Comparison of ENCODE assay signal across 12 cellular contexts in genomic region chr6:107656883-107657282, GRCh38.
DNase-seq lines count a peak whose midpoint lies in the region; ATAC-seq and TF ChIP-seq lines count a peak whose summit lies in the region.
"Had no signal": no experiment of that assay in that cellular context is flagged by ENCODE, and none has a peak within 500 bp of the region (broad histone marks: within the 10 kb centered on the region; RNA-seq: fewer than 3 reads in every experiment).

No MANE protein-coding gene starts in this region.

- DNase-seq in activated CD4-positive, alpha-beta memory T cell treated with anti-CD3 and anti-CD28 coated beads, Interleukin-2, amount 10 ng/mL, durations not matched to agents 7 days and 5 days, result no peak
- DNase-seq in activated CD4-positive, alpha-beta memory T cell treated with anti-CD3 and anti-CD28 coated beads for 36 hours, result no peak
- DNase-seq in T-cell (no peak), left ventricle myocardium inferior (peak; percentile 55), stomach (no peak), NCI-H510A treated with DMSO at 0.1 percent for 48 hours (lab: John Stamatoyannopoulos, UW) (no peak), KBM-7 (no peak), brain microvascular endothelial cell (no peak)
- DNase-seq: NCI-H1436, NCI-H526, nucleus accumbens had no signal

- H3K36me3 ChIP-seq in left ventricle myocardium inferior (no peaks in the 10 kb centered on the region), stomach (no peaks in the 10 kb centered on the region), brain microvascular endothelial cell (replicated peaks) (no peaks in the 10 kb centered on the region)

- CTCF ChIA-PET in activated CD4-positive, alpha-beta memory T cell treated with anti-CD3 and anti-CD28 coated beads, Interleukin-2, amount 10 ng/mL, durations not matched to agents 7 days and 5 days (lab: Charles Lee), result interaction anchor here (1.8 to 2.2 kb wide), 5 partner anchors 10 to 338 kb away, joined by 4 to 9 read pairs (median 7); partner anchors contain the start of gene PDSS2
- CTCF ChIA-PET in activated CD4-positive, alpha-beta memory T cell treated with anti-CD3 and anti-CD28 coated beads for 36 hours (lab: Charles Lee), result interaction anchor here (1.4 to 1.5 kb wide), 2 partner anchors 14 to 19 kb away, joined by 4 to 7 read pairs; no protein-coding TSS in a partner anchor
- CTCF ChIA-PET in T-cell (lab: Charles Lee), result no interaction called here

- H3K9me3 Mint-ChIP-seq in activated CD4-positive, alpha-beta memory T cell treated with anti-CD3 and anti-CD28 coated beads, Interleukin-2, amount 10 ng/mL, durations not matched to agents 7 days and 5 days, result no peaks in the 10 kb centered on the region
- H3K9me3 Mint-ChIP-seq in activated CD4-positive, alpha-beta memory T cell treated with anti-CD3 and anti-CD28 coated beads for 36 hours, result no peaks in the 10 kb centered on the region
- peaks cover 0 to 3% (median 0%) of the 10 kb centered on the region in 3 donors for H3K9me3 Mint-ChIP-seq in T-cell

- H3K4me3 ChIP-seq in left ventricle myocardium inferior (no peak overlapping the region), stomach (no peak overlapping the region), brain microvascular endothelial cell (ENCODE audit: low read depth, low read length) (no peak overlapping the region)
- H3K4me3 ChIP-seq: lung had no signal

- H3K4me1 Mint-ChIP-seq in activated CD4-positive, alpha-beta memory T cell treated with anti-CD3 and anti-CD28 coated beads, Interleukin-2, amount 10 ng/mL, durations not matched to agents 7 days and 5 days, result peaks cover 44% of the 10 kb centered on the region
- H3K4me1 Mint-ChIP-seq in activated CD4-positive, alpha-beta memory T cell treated with anti-CD3 and anti-CD28 coated beads for 36 hours (ENCODE audit: low read depth), result peaks cover 19% of the 10 kb centered on the region
- H3K4me1 Mint-ChIP-seq in T-cell, result peaks cover 29 to 37% (median 32%) of the 10 kb centered on the region in 3 donors

- TF ChIP-seq CTCF in left ventricle myocardium inferior (IDR thresholded peaks at IDR 0.05; ENCODE audit: borderline replicate concordance) (no peak), stomach (IDR thresholded peaks at IDR 0.05) (no peak), brain microvascular endothelial cell (IDR thresholded peaks at IDR 0.05; ENCODE audit: low read depth, low read length, missing control alignments) (no peak)

- H3K27ac ChIP-seq in left ventricle myocardium inferior (replicated peaks) (peak overlapping the region; percentile 66), stomach (peak overlapping the region in 3 of 5 donors; percentile 4 to 64 (median 60)), brain microvascular endothelial cell (no peak overlapping the region)

- no peak for TF ChIP-seq POLR2A in stomach (IDR thresholded peaks at IDR 0.05)

- H3K36me3 Mint-ChIP-seq in activated CD4-positive, alpha-beta memory T cell treated with anti-CD3 and anti-CD28 coated beads, Interleukin-2, amount 10 ng/mL, durations not matched to agents 7 days and 5 days (ENCODE audit: low read depth), result no peaks in the 10 kb centered on the region
- no peaks in the 10 kb centered on the region for H3K36me3 Mint-ChIP-seq in activated CD4-positive, alpha-beta memory T cell treated with anti-CD3 and anti-CD28 coated beads for 36 hours
- no peaks in the 10 kb centered on the region for H3K36me3 Mint-ChIP-seq in T-cell

- H3K9me3 ChIP-seq in left ventricle myocardium inferior (replicated peaks), result peaks cover 3% of the 10 kb centered on the region
- no peaks in the 10 kb centered on the region for H3K9me3 ChIP-seq in stomach

- H3K4me1 ChIP-seq in left ventricle myocardium inferior (peaks cover 62% of the 10 kb centered on the region), stomach (peaks cover 0 to 26% (median 5%) of the 10 kb centered on the region in 4 donors)

- in situ Hi-C loops in KBM-7 (cut with MboI; ENCODE audit: low pct_unique_long_range_greater_than_20kb, low sequenced_read_pairs) (loop anchor here (25.0 kb wide), 1 partner anchor 520 kb away; no protein-coding TSS in a partner anchor), brain microvascular endothelial cell (cut with HindIII; ENCODE audit: low pct_ligation_motif_present, low sequenced_read_pairs) (no loop called here)

- intact Hi-C loops in activated CD4-positive, alpha-beta memory T cell treated with anti-CD3 and anti-CD28 coated beads for 36 hours (cut with micrococcal nuclease), result loop anchor here (1.0 to 5.0 kb wide), 2 partner anchors 165 to 198 kb away; partner anchors contain the start of genes PDSS2 and SOBP
- intact Hi-C loops in left ventricle myocardium inferior (cut with micrococcal nuclease) (no loop called here), stomach (cut with DNase I; ENCODE audit: low total_unique reads) (no loop called here)

- H3K27me3 Mint-ChIP-seq in activated CD4-positive, alpha-beta memory T cell treated with anti-CD3 and anti-CD28 coated beads, Interleukin-2, amount 10 ng/mL, durations not matched to agents 7 days and 5 days, result peaks cover 17% of the 10 kb centered on the region
- peaks cover 1% of the 10 kb centered on the region for H3K27me3 Mint-ChIP-seq in activated CD4-positive, alpha-beta memory T cell treated with anti-CD3 and anti-CD28 coated beads for 36 hours
- H3K27me3 Mint-ChIP-seq in T-cell, result no peaks in the 10 kb centered on the region

- peak in 1 of 4 experiments; percentile 18 for ATAC-seq in T-cell (replicated peaks in 1 of 4)

- 70 to 81% (median 78%) methylated on average over 8 of the region's 8 CpGs for WGBS in stomach, 5 donors

- H3K27me3 ChIP-seq in left ventricle myocardium inferior (ENCODE audit: low read depth) (no peaks in the 10 kb centered on the region), stomach (no peaks in the 10 kb centered on the region), brain microvascular endothelial cell (replicated peaks) (no peaks in the 10 kb centered on the region)

- POLR2A ChIA-PET in activated CD4-positive, alpha-beta memory T cell treated with anti-CD3 and anti-CD28 coated beads, Interleukin-2, amount 10 ng/mL, durations not matched to agents 7 days and 5 days (lab: Charles Lee), result interaction anchor here (0.5 to 2.8 kb wide), 5 partner anchors 14 to 198 kb away, joined by 3 to 16 read pairs (median 7); partner anchors contain the start of gene PDSS2
- POLR2A ChIA-PET in activated CD4-positive, alpha-beta memory T cell treated with anti-CD3 and anti-CD28 coated beads for 36 hours (lab: Charles Lee), result interaction anchor here (0.8 kb wide), 1 partner anchor 198 kb away, joined by 4 read pairs; the partner anchor contains the start of gene PDSS2
- POLR2A ChIA-PET in T-cell (lab: Charles Lee), result no interaction called here

- H3K27ac Mint-ChIP-seq in activated CD4-positive, alpha-beta memory T cell treated with anti-CD3 and anti-CD28 coated beads, Interleukin-2, amount 10 ng/mL, durations not matched to agents 7 days and 5 days, result peak overlapping the region; percentile 92
- no peak overlapping the region for H3K27ac Mint-ChIP-seq in activated CD4-positive, alpha-beta memory T cell treated with anti-CD3 and anti-CD28 coated beads for 36 hours
- H3K27ac Mint-ChIP-seq in T-cell, result peak overlapping the region; percentile 53 to 84

- no peak for TF ChIP-seq EP300 in stomach (IDR thresholded peaks at IDR 0.05)

- no peak overlapping the region for H3K4me3 Mint-ChIP-seq in activated CD4-positive, alpha-beta memory T cell treated with anti-CD3 and anti-CD28 coated beads, Interleukin-2, amount 10 ng/mL, durations not matched to agents 7 days and 5 days
- no peak overlapping the region for H3K4me3 Mint-ChIP-seq in activated CD4-positive, alpha-beta memory T cell treated with anti-CD3 and anti-CD28 coated beads for 36 hours
- H3K4me3 Mint-ChIP-seq in T-cell, result peak overlapping the region in 1 of 3 donors; percentile 70

Comparison
In these comparisons a context has a peak if more than half of its experiments do, and no peak if none do; other contexts are left out.
1. CTCF ChIA-PET loops: an anchor here in activated CD4-positive, alpha-beta memory T cell treated with anti-CD3 and anti-CD28 coated beads, Interleukin-2, amount 10 ng/mL, durations not matched to agents 7 days and 5 days (1.8 to 2.2 kb wide) and activated CD4-positive, alpha-beta memory T cell treated with anti-CD3 and anti-CD28 coated beads for 36 hours (1.4 to 1.5 kb wide); none called in T-cell.
2. POLR2A ChIA-PET loops: an anchor here in activated CD4-positive, alpha-beta memory T cell treated with anti-CD3 and anti-CD28 coated beads, Interleukin-2, amount 10 ng/mL, durations not matched to agents 7 days and 5 days (0.5 to 2.8 kb wide) and activated CD4-positive, alpha-beta memory T cell treated with anti-CD3 and anti-CD28 coated beads for 36 hours (0.8 kb wide); none called in T-cell.